In the genomic region with DNA sequence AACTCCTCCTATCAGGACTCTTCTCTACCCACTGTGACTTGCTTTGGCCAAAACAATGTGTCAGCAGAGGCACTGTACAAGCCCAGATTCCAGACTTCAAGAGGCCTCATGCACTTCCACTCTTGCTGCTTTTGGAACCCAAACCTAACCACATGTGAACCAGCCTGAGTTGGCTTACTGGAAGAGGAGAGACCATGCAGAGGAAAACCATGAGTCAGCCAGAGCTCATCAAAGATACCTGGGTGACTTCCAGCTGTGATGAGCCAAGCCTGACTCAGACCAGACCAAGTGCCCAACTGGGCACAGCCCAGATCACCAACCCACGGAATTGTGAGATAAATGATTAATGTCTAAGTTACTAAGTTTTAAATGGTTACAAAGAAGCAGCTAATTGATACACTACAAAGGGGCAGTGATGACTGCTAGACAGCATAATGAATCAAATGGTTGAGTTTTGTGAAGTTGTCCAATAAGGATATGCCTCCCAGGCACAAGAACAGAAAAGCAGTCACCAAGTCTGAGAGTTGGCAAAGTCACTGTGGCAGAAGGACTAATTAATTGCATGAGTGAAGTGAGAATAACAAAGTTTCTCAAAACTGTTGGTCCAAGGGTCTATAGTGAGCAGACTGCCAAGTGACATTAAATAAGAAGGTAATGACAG, we compare ENCODE assay signal across 1 cellular context.
A peak's percentile ranks its signal among the peaks of the same experiment; 100 is the strongest.
TF ChIP-seq lines count a peak whose summit lies in the region.

No MANE protein-coding gene starts in this region.

TF ChIP-seq in HEK293, 187 proteins besides CTCF, POLR2A, EP300 and RAD21 (continued from another document):
- TF ChIP-seq, protein P1, sequence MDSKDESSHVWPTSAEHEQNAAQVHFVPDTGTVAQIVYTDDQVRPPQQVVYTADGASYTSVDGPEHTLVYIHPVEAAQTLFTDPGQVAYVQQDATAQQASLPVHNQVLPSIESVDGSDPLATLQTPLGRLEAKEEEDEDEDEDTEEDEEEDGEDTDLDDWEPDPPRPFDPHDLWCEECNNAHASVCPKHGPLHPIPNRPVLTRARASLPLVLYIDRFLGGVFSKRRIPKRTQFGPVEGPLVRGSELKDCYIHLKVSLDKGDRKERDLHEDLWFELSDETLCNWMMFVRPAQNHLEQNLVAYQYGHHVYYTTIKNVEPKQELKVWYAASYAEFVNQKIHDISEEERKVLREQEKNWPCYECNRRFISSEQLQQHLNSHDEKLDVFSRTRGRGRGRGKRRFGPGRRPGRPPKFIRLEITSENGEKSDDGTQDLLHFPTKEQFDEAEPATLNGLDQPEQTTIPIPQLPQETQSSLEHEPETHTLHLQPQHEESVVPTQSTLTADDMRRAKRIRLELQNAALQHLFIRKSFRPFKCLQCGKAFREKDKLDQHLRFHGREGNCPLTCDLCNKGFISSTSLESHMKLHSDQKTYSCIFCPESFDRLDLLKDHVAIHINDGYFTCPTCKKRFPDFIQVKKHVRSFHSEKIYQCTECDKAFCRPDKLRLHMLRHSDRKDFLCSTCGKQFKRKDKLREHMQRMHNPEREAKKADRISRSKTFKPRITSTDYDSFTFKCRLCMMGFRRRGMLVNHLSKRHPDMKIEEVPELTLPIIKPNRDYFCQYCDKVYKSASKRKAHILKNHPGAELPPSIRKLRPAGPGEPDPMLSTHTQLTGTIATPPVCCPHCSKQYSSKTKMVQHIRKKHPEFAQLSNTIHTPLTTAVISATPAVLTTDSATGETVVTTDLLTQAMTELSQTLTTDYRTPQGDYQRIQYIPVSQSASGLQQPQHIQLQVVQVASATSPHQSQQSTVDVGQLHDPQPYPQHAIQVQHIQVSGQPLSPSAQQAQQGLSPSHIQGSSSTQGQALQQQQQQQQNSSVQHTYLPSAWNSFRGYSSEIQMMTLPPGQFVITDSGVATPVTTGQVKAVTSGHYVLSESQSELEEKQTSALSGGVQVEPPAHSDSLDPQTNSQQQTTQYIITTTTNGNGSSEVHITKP (tag by site-specific recombination; IDR thresholded peaks at IDR 0.05) = peak; percentile 81
- TF ChIP-seq, protein P2, sequence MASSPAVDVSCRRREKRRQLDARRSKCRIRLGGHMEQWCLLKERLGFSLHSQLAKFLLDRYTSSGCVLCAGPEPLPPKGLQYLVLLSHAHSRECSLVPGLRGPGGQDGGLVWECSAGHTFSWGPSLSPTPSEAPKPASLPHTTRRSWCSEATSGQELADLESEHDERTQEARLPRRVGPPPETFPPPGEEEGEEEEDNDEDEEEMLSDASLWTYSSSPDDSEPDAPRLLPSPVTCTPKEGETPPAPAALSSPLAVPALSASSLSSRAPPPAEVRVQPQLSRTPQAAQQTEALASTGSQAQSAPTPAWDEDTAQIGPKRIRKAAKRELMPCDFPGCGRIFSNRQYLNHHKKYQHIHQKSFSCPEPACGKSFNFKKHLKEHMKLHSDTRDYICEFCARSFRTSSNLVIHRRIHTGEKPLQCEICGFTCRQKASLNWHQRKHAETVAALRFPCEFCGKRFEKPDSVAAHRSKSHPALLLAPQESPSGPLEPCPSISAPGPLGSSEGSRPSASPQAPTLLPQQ (tag by site-specific recombination; IDR thresholded peaks at IDR 0.05) = 0 out of 2 replicates have a peak, but pooled peaks have one; percentile 43
- TF ChIP-seq ZNF221 (tag by site-specific recombination; IDR thresholded peaks at IDR 0.05; ENCODE audit: borderline replicate concordance) (no peak), SCRT2 (tag by site-specific recombination; IDR thresholded peaks at IDR 0.05) (no peak), HOXD13 (CRISPR knock-in tag; IDR thresholded peaks at IDR 0.05; ENCODE audit: borderline replicate concordance) (no peak), ZFP37 (tag by site-specific recombination; IDR thresholded peaks at IDR 0.05) (0 out of 2 replicates have a peak, but pooled peaks have one; percentile 54), KLF8 (tag by site-specific recombination; IDR thresholded peaks at IDR 0.05) (0 out of 2 replicates have a peak, but pooled peaks have one; percentile 29), ZNF223 (tag by site-specific recombination; IDR thresholded peaks at IDR 0.05) (no peak), ZNF138 (tag by site-specific recombination; IDR thresholded peaks at IDR 0.05; ENCODE audit: borderline replicate concordance) (no peak), ZNF629 (tag by site-specific recombination; IDR thresholded peaks at IDR 0.05) (peak; percentile 36; the same call in 1 of the 2 replicates), REPIN1 (tag by site-specific recombination; IDR thresholded peaks at IDR 0.05; ENCODE audit: low read depth) (no peak), ZNF660 (tag by site-specific recombination; IDR thresholded peaks at IDR 0.05) (0 out of 2 replicates have a peak, but pooled peaks have one; percentile 53), ZNF610 (tag by site-specific recombination; IDR thresholded peaks at IDR 0.05; ENCODE audit: borderline replicate concordance) (no peak), SP7 (tag by site-specific recombination; IDR thresholded peaks at IDR 0.05) (peak; percentile 57), ZNF830 (tag by site-specific recombination; IDR thresholded peaks at IDR 0.05; ENCODE audit: low read depth) (no peak), ZNF843 (tag by site-specific recombination; IDR thresholded peaks at IDR 0.05) (no peak), ZNF596 (tag by site-specific recombination; IDR thresholded peaks at IDR 0.05) (no peak), ZNF2 (tag by site-specific recombination; IDR thresholded peaks at IDR 0.05) (no peak)
- TF ChIP-seq, protein P3, sequence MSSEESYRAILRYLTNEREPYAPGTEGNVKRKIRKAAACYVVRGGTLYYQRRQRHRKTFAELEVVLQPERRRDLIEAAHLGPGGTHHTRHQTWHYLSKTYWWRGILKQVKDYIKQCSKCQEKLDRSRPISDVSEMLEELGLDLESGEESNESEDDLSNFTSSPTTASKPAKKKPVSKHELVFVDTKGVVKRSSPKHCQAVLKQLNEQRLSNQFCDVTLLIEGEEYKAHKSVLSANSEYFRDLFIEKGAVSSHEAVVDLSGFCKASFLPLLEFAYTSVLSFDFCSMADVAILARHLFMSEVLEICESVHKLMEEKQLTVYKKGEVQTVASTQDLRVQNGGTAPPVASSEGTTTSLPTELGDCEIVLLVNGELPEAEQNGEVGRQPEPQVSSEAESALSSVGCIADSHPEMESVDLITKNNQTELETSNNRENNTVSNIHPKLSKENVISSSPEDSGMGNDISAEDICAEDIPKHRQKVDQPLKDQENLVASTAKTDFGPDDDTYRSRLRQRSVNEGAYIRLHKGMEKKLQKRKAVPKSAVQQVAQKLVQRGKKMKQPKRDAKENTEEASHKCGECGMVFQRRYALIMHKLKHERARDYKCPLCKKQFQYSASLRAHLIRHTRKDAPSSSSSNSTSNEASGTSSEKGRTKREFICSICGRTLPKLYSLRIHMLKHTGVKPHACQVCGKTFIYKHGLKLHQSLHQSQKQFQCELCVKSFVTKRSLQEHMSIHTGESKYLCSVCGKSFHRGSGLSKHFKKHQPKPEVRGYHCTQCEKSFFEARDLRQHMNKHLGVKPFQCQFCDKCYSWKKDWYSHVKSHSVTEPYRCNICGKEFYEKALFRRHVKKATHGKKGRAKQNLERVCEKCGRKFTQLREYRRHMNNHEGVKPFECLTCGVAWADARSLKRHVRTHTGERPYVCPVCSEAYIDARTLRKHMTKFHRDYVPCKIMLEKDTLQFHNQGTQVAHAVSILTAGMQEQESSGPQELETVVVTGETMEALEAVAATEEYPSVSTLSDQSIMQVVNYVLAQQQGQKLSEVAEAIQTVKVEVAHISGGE (tag by site-specific recombination; conservative IDR thresholded peaks at IDR 0.05; ENCODE audit: low read depth) = no peak
- TF ChIP-seq, protein P4, sequence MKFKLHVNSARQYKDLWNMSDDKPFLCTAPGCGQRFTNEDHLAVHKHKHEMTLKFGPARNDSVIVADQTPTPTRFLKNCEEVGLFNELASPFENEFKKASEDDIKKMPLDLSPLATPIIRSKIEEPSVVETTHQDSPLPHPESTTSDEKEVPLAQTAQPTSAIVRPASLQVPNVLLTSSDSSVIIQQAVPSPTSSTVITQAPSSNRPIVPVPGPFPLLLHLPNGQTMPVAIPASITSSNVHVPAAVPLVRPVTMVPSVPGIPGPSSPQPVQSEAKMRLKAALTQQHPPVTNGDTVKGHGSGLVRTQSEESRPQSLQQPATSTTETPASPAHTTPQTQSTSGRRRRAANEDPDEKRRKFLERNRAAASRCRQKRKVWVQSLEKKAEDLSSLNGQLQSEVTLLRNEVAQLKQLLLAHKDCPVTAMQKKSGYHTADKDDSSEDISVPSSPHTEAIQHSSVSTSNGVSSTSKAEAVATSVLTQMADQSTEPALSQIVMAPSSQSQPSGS (tag by site-specific recombination; IDR thresholded peaks at IDR 0.05; ENCODE audit: low read depth) = no peak
- TF ChIP-seq, protein P5, sequence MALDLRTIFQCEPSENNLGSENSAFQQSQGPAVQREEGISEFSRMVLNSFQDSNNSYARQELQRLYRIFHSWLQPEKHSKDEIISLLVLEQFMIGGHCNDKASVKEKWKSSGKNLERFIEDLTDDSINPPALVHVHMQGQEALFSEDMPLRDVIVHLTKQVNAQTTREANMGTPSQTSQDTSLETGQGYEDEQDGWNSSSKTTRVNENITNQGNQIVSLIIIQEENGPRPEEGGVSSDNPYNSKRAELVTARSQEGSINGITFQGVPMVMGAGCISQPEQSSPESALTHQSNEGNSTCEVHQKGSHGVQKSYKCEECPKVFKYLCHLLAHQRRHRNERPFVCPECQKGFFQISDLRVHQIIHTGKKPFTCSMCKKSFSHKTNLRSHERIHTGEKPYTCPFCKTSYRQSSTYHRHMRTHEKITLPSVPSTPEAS (tag by site-specific recombination; IDR thresholded peaks at IDR 0.05) = no peak
- TF ChIP-seq, protein P6, sequence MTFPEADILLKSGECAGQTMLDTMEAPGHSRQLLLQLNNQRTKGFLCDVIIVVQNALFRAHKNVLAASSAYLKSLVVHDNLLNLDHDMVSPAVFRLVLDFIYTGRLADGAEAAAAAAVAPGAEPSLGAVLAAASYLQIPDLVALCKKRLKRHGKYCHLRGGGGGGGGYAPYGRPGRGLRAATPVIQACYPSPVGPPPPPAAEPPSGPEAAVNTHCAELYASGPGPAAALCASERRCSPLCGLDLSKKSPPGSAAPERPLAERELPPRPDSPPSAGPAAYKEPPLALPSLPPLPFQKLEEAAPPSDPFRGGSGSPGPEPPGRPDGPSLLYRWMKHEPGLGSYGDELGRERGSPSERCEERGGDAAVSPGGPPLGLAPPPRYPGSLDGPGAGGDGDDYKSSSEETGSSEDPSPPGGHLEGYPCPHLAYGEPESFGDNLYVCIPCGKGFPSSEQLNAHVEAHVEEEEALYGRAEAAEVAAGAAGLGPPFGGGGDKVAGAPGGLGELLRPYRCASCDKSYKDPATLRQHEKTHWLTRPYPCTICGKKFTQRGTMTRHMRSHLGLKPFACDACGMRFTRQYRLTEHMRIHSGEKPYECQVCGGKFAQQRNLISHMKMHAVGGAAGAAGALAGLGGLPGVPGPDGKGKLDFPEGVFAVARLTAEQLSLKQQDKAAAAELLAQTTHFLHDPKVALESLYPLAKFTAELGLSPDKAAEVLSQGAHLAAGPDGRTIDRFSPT (tag by site-specific recombination; IDR thresholded peaks at IDR 0.05) = peak; percentile 21; the same call in 1 of the 2 replicates
